10 cellular contexts compared by ENCODE assay signal in genomic region chr17:57441270-57441600, GRCh38.
A peak's percentile ranks its signal among the peaks of the same experiment; 100 is the strongest.
DNase-seq lines count a peak whose midpoint lies in the region; ATAC-seq and TF ChIP-seq lines count a peak whose summit lies in the region.
"Had no signal": no experiment of that assay in that cellular context is flagged by ENCODE, and none has a peak within 500 bp of the region (broad histone marks: within the 10 kb centered on the region; RNA-seq: fewer than 3 reads in every experiment).

No MANE protein-coding gene starts in this region.

- no peak for TF ChIP-seq CTCF in activated B cell treated with CpG ODN at 0.5 μM for 24 hours (IDR thresholded peaks at IDR 0.05)

- H3K27me3 Mint-ChIP-seq in activated B cell treated with CpG ODN at 0.5 μM for 24 hours: no peaks in the 10 kb centered on the region

- H3K9ac ChIP-seq in BLaER1 treated with 17β-estradiol and CSF1 and Interleukin-3, amounts not matched to agents 10 nM and 100 nM: peak overlapping the region in 9 of 11 experiments; percentile 60 to 92 (median 81); a peak in 17 of 22 replicates

- no peak for DNase-seq in activated B cell treated with CpG ODN at 0.5 μM for 24 hours
- no peak for DNase-seq in stimulated activated CD4-positive, alpha-beta T cell treated with anti-CD3 and anti-CD28 coated beads, Interleukin-4, amount 100 ng/mL, for 1 hour
- no peak for DNase-seq in ecto neural progenitor cell (ENCODE audit: low spot score)
- DNase-seq in germinal center (ENCODE audit: low spot score): no peak
- DNase-seq: GF-D8 had no signal

- peak overlapping the region; percentile 81 for H3K27ac Mint-ChIP-seq in activated B cell treated with CpG ODN at 0.5 μM for 24 hours

- no peak overlapping the region; a peak in 1 of 20 replicates for H3K4me3 ChIP-seq in BLaER1 treated with 17β-estradiol and CSF1 and Interleukin-3, amounts not matched to agents 10 nM and 100 nM
- no peak overlapping the region for H3K4me3 ChIP-seq in mesodermal cell (ENCODE audit: extremely low read depth, insufficient read depth, low read length, poor library complexity, severe bottlenecking)
- H3K4me3 ChIP-seq: prostate gland had no signal

- H3K27me3 ChIP-seq in BLaER1 treated with 17β-estradiol and CSF1 and Interleukin-3, amounts not matched to agents 10 nM and 100 nM: peaks cover 0 to 3% (median 0%) of the 10 kb centered on the region in 11 experiments; a peak in 3 of 22 replicates

- WGBS in mesodermal cell (ENCODE audit: insufficient coverage in 2 of 2), 2 experiments: 40% methylated on average over 1 of the region's 1 CpG; no CpG with 5 or more reads in 1 of the 2 experiments

- peaks cover 3% of the 10 kb centered on the region for H3K36me3 Mint-ChIP-seq in activated B cell treated with CpG ODN at 0.5 μM for 24 hours (ENCODE audit: low read depth)

- H3K4me2 ChIP-seq in BLaER1 treated with 17β-estradiol and CSF1 and Interleukin-3, amounts not matched to agents 10 nM and 100 nM: peak overlapping the region; percentile 73 to 94 (median 90)

- CTCF ChIA-PET in activated B cell treated with CpG ODN at 0.5 μM for 24 hours (lab: Charles Lee): interaction anchor here (0.7 to 2.7 kb wide), 3 partner anchors 57 to 199 kb away, joined by 3 to 15 read pairs (median 3); no protein-coding TSS in a partner anchor

- H3K4me1 ChIP-seq in BLaER1 treated with 17β-estradiol and CSF1 and Interleukin-3, amounts not matched to agents 10 nM and 100 nM: peaks cover 72 to 100% (median 100%) of the 10 kb centered on the region in 10 experiments
- H3K4me1 ChIP-seq in mesodermal cell (ENCODE audit: control insufficient read depth, insufficient read depth, low read length, poor library complexity, severe bottlenecking): peaks cover 73% of the 10 kb centered on the region

- POLR2A ChIA-PET in activated B cell treated with CpG ODN at 0.5 μM for 24 hours (lab: Charles Lee): interaction anchor here (0.6 to 5.7 kb wide), 5 partner anchors 13 to 198 kb away, joined by 3 to 32 read pairs (median 3); no protein-coding TSS in a partner anchor

- peaks cover 0 to 11% (median 0%) of the 10 kb centered on the region in 11 experiments; a peak in 3 of 22 replicates for H3K36me3 ChIP-seq in BLaER1 treated with 17β-estradiol and CSF1 and Interleukin-3, amounts not matched to agents 10 nM and 100 nM
- H3K36me3 ChIP-seq in mesodermal cell (ENCODE audit: control insufficient read depth, insufficient read depth, low read length): peaks cover 13% of the 10 kb centered on the region
- H3K36me3 ChIP-seq: prostate gland had no signal

- no peaks in the 10 kb centered on the region for H3K9me3 Mint-ChIP-seq in activated B cell treated with CpG ODN at 0.5 μM for 24 hours

- intact Hi-C loops in activated B cell treated with CpG ODN at 0.5 μM for 24 hours (cut with micrococcal nuclease): loop anchor here (2.0 to 5.0 kb wide), 5 partner anchors 18 to 199 kb away; no protein-coding TSS in a partner anchor

- peaks cover 0 to 10% (median 6%) of the 10 kb centered on the region in 11 experiments; a peak in 12 of 22 replicates for H3K9me3 ChIP-seq in BLaER1 treated with 17β-estradiol and CSF1 and Interleukin-3, amounts not matched to agents 10 nM and 100 nM (replicated peaks in 1 of 11)
- H3K9me3 ChIP-seq in mesodermal cell (ENCODE audit: control insufficient read depth, low read length): no peaks in the 10 kb centered on the region
- H3K9me3 ChIP-seq: prostate gland had no signal

- ATAC-seq in GM21723 (IDR thresholded peaks at IDR 0.05; ENCODE audit: unreplicated experiment) (peak; percentile 35), activated B cell treated with CpG ODN at 0.5 μM for 24 hours (ENCODE audit: low read depth) (peak; percentile 27), HG03457 (IDR thresholded peaks at IDR 0.05; ENCODE audit: unreplicated experiment) (no peak)

- peaks cover 91% of the 10 kb centered on the region for H3K4me1 Mint-ChIP-seq in activated B cell treated with CpG ODN at 0.5 μM for 24 hours

- peak overlapping the region; percentile 32 for H3K4me3 Mint-ChIP-seq in activated B cell treated with CpG ODN at 0.5 μM for 24 hours

- no peaks in the 10 kb centered on the region; a peak in 1 of 22 replicates for H4K20me1 ChIP-seq in BLaER1 treated with 17β-estradiol and CSF1 and Interleukin-3, amounts not matched to agents 10 nM and 100 nM

- H3K27ac ChIP-seq in BLaER1 treated with 17β-estradiol and CSF1 and Interleukin-3, amounts not matched to agents 10 nM and 100 nM: peak overlapping the region in 10 of 11 experiments; percentile 47 to 99 (median 94); a peak in 20 of 22 replicates
- peak overlapping the region; percentile 90 for H3K27ac ChIP-seq in mesodermal cell (ENCODE audit: low read depth, low read length, severe bottlenecking)
- H3K27ac ChIP-seq: prostate gland had no signal
